In the genomic region with DNA sequence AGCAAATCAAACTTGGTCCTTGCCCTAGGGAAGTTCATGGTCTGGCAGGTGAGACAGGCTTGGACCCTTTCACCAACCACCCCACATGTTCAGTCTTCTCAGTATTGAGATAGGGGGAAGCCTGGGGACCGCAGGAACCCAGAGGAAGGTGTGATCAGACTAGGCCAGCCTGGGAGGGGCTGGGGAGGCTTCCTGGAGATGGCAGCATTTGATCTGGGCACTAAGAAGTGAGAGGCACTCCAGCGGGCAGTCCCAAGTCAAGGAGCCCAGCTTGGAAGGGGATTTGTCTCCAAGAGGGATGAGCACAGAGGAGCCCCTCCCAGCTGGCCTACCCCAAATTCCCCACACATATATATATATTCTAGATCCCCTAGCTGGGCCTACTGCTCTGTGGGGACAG, we compare ENCODE assay signal across 12 cellular contexts. TPM values are rescaled to one million over a fixed set of nuclear protein-coding genes. Genes with fewer than 3 reads are reported as not detected.
DNase-seq lines count a peak whose midpoint lies in the region; ATAC-seq and TF ChIP-seq lines count a peak whose summit lies in the region.
"Had no signal": no experiment of that assay in that cellular context is flagged by ENCODE, and none has a peak within 500 bp of the region (broad histone marks: within the 10 kb centered on the region; RNA-seq: fewer than 3 reads in every experiment).

No MANE protein-coding gene starts in this region.

- no peak for ATAC-seq in activated B cell treated with CpG ODN at 0.5 μM for 24 hours (ENCODE audit: low read depth)

- TF ChIP-seq CTCF in activated B cell treated with CpG ODN at 0.5 μM for 24 hours (IDR thresholded peaks at IDR 0.05) (no peak), suprapubic skin (IDR thresholded peaks at IDR 0.05) (no peak)

- POLR2A ChIA-PET in activated B cell treated with CpG ODN at 0.5 μM for 24 hours (lab: Charles Lee) = interaction anchor here (1.0 to 1.4 kb wide), 4 partner anchors 36 to 67 kb away, joined by 3 to 6 read pairs (median 6); no protein-coding TSS in a partner anchor

- H3K27me3 Mint-ChIP-seq in activated B cell treated with CpG ODN at 0.5 μM for 24 hours = peaks cover 33% of the 10 kb centered on the region
- H3K27me3 Mint-ChIP-seq in immature natural killer cell (ENCODE audit: low read depth in 3 of 3) = peaks cover 2 to 7% (median 5%) of the 10 kb centered on the region in 3 donors

- peak; percentile 61 for DNase-seq in activated effector memory CD4-positive, alpha-beta T cell treated with anti-CD3 and anti-CD28 coated beads, Interleukin-2, amount 50 U/mL, for 16 hours
- no peak for DNase-seq in activated effector memory CD4-positive, alpha-beta T cell treated with Interleukin-2 at 50 U/mL for 16 hours
- DNase-seq in activated B cell treated with CpG ODN at 0.5 μM for 24 hours (peak; percentile 15), immature natural killer cell (no peak), suprapubic skin (ENCODE audit: low spot score in 2 of 2) (peak; percentile 51 to 75), NCI-H1417 treated with DMSO at 0.1 percent for 48 hours (lab: John Stamatoyannopoulos, UW) (no peak), NCI-H2171 (lab: John Stamatoyannopoulos, UW) (no peak)
- no peak for DNase-seq in stimulated activated CD4-positive, alpha-beta T cell treated with anti-CD3 and anti-CD28 coated beads, Interleukin-12 subunit alpha, Interleukin-12 subunit beta, amount 100 ng/mL, for 4 hours
- DNase-seq: cerebellar nuclear complex, GF-D8, NCI-H526 had no signal

- intact Hi-C loops in activated B cell treated with CpG ODN at 0.5 μM for 24 hours (cut with micrococcal nuclease) = loop anchor here (1.0 kb wide), 1 partner anchor 8 kb away; no protein-coding TSS in a partner anchor

- H3K27me3 ChIP-seq in suprapubic skin = peaks cover 8% of the 10 kb centered on the region

- TF ChIP-seq POLR2A in suprapubic skin (IDR thresholded peaks at IDR 0.05) = peak in 1 of 2 donors; percentile 9

- CTCF ChIA-PET in activated B cell treated with CpG ODN at 0.5 μM for 24 hours (lab: Charles Lee) = no interaction called here

- H3K9me3 ChIP-seq in suprapubic skin = no peaks in the 10 kb centered on the region

- peaks cover 28% of the 10 kb centered on the region for H3K36me3 Mint-ChIP-seq in activated B cell treated with CpG ODN at 0.5 μM for 24 hours (ENCODE audit: low read depth)
- H3K36me3 Mint-ChIP-seq in immature natural killer cell = no peaks in the 10 kb centered on the region

- H3K4me3 ChIP-seq in suprapubic skin = no peak overlapping the region

- H3K4me1 Mint-ChIP-seq in activated B cell treated with CpG ODN at 0.5 μM for 24 hours (peaks cover 63% of the 10 kb centered on the region), immature natural killer cell (peaks cover 25 to 29% of the 10 kb centered on the region in 2 donors)

- no peak for TF ChIP-seq EP300 in suprapubic skin (IDR thresholded peaks at IDR 0.05)

- peaks cover 21% of the 10 kb centered on the region for H3K36me3 ChIP-seq in suprapubic skin

- H3K27ac ChIP-seq in suprapubic skin = no peak overlapping the region

- H3K9me3 Mint-ChIP-seq in activated B cell treated with CpG ODN at 0.5 μM for 24 hours (no peaks in the 10 kb centered on the region), immature natural killer cell (no peaks in the 10 kb centered on the region)

- peak overlapping the region; percentile 59 for H3K4me3 Mint-ChIP-seq in activated B cell treated with CpG ODN at 0.5 μM for 24 hours
- peak overlapping the region in 4 of 5 donors; percentile 12 to 74 (median 60) for H3K4me3 Mint-ChIP-seq in immature natural killer cell

- H3K4me1 ChIP-seq in suprapubic skin = peaks cover 17% of the 10 kb centered on the region

- H3K27ac Mint-ChIP-seq in activated B cell treated with CpG ODN at 0.5 μM for 24 hours (peak overlapping the region; percentile 50), immature natural killer cell (peak overlapping the region in 4 of 6 donors; percentile 8 to 71 (median 40))

- 62% methylated on average over 2 of the region's 2 CpGs for WGBS in suprapubic skin

RNA-seq across cellular contexts. Expression of gene LRRC32, which starts 5.4 kb away (rescaled TPM):
- total RNA-seq in activated B cell treated with CpG ODN at 0.5 μM for 24 hours = 25.8 and 27.8 TPM in 2 replicates
- polyA plus RNA-seq in immature natural killer cell = under 1 TPM in 1 of 3 donors, not detected in 2; 0.45 TPM
- 10 to 100 TPM; 10.4 to 23.2 (median 17.5) TPM for total RNA-seq in suprapubic skin
- total RNA-seq: M059J had no signal

Comparison
In these comparisons a context has a peak if more than half of its experiments do, and no peak if none do; other contexts are left out.
1. DNase-seq: peak in activated effector memory CD4-positive, alpha-beta T cell treated with anti-CD3 and anti-CD28 coated beads, Interleukin-2, amount 50 U/mL, for 16 hours (single experiment), activated B cell treated with CpG ODN at 0.5 μM for 24 hours (single experiment) and suprapubic skin (2 of 2); none in activated effector memory CD4-positive, alpha-beta T cell treated with Interleukin-2 at 50 U/mL for 16 hours (single experiment), immature natural killer cell (0 of 3), NCI-H1417 treated with DMSO at 0.1 percent for 48 hours (single experiment), stimulated activated CD4-positive, alpha-beta T cell treated with anti-CD3 and anti-CD28 coated beads, Interleukin-12 subunit alpha, Interleukin-12 subunit beta, amount 100 ng/mL, for 4 hours (single experiment) and NCI-H2171 (single experiment).